In genomic region chr10:102758226-102758932, GRCh38 we compare ENCODE assay signal across 1 cellular context.
TF ChIP-seq lines count a peak whose summit lies in the region.

No MANE protein-coding gene starts in this region.

TF ChIP-seq in K562, 482 proteins besides CTCF, POLR2A, EP300 and RAD21 (continues in another document):
- TF ChIP-seq AFF4 (CRISPR knock-in tag; IDR thresholded peaks at IDR 0.05) (no peak), ZFX (CRISPR knock-in tag; IDR thresholded peaks at IDR 0.05) (no peak), RAD51 (IDR thresholded peaks at IDR 0.05; ENCODE audit: borderline replicate concordance, low read depth) (peak; percentile 11; the same call in 1 of the 2 replicates), HDAC2 (IDR thresholded peaks at IDR 0.05) (no peak), KDM1A (IDR thresholded peaks at IDR 0.05) (0 out of 4 replicates have a peak, but pooled peaks of 1 of the 2 experiments have one; percentile 11), JUN (IDR thresholded peaks at IDR 0.05; ENCODE audit: borderline replicate concordance, low read depth, low read length) (no peak), JUN (CRISPR knock-in tag; IDR thresholded peaks at IDR 0.05; ENCODE audit: borderline replicate concordance) (no peak), ZNF592 (IDR thresholded peaks at IDR 0.05) (no peak), IRF1 (CRISPR knock-in tag; IDR thresholded peaks at IDR 0.05; ENCODE audit: borderline replicate concordance) (no peak), HOXB6 (CRISPR knock-in tag; IDR thresholded peaks at IDR 0.05; ENCODE audit: borderline replicate concordance) (no peak), IRF9 (tag; IDR thresholded peaks at IDR 0.05) (no peak), SIN3B (IDR thresholded peaks at IDR 0.05; ENCODE audit: low read depth) (no peak), TAL1 (IDR thresholded peaks at IDR 0.05) (no peak), FOXA3 (CRISPR knock-in tag; conservative IDR thresholded peaks at IDR 0.05 in 1 of 2, IDR thresholded peaks at IDR 0.05 in 1 of 2) (no peak), MEF2A (IDR thresholded peaks at IDR 0.05; ENCODE audit: control insufficient read depth, low read depth, low read length) (no peak), ZNF507 (tag; conservative IDR thresholded peaks at IDR 0.05) (no peak), GATAD2B (IDR thresholded peaks at IDR 0.05; ENCODE audit: borderline replicate concordance) (no peak), ZNF197 (CRISPR knock-in tag; IDR thresholded peaks at IDR 0.05; ENCODE audit: low read depth) (no peak), TFAP4 (CRISPR knock-in tag; IDR thresholded peaks at IDR 0.05; ENCODE audit: borderline replicate concordance) (peak; percentile 18; the same call in 1 of the 2 replicates), YBX1 (IDR thresholded peaks at IDR 0.05) (no peak), USF2 (CRISPR knock-in tag; IDR thresholded peaks at IDR 0.05) (no peak), THRA (IDR thresholded peaks at IDR 0.05) (no peak), MEF2D (tag; conservative IDR thresholded peaks at IDR 0.05; ENCODE audit: low read depth) (no peak), TCF7L2 (IDR thresholded peaks at IDR 0.05; ENCODE audit: low read depth, low read length) (no peak), NFATC3 (IDR thresholded peaks at IDR 0.05) (no peak), NFE2L1 (tag; IDR thresholded peaks at IDR 0.05; ENCODE audit: borderline replicate concordance, low read depth) (no peak), COPS2 (conservative IDR thresholded peaks at IDR 0.05) (no peak), MITF (IDR thresholded peaks at IDR 0.05) (no peak), PREB (CRISPR knock-in tag; IDR thresholded peaks at IDR 0.05) (no peak), C11orf30 (IDR thresholded peaks at IDR 0.05; ENCODE audit: low read depth) (peak; percentile 22; the same call in 1 of the 2 replicates), BRF1 (IDR thresholded peaks at IDR 0.05; ENCODE audit: borderline replicate concordance, extremely low read depth, insufficient read length) (no peak), XRCC5 (IDR thresholded peaks at IDR 0.05; ENCODE audit: low read depth, low read length) (no peak), MIER1 (IDR thresholded peaks at IDR 0.05; ENCODE audit: low read depth) (no peak), CREB3 (tag; conservative IDR thresholded peaks at IDR 0.05; ENCODE audit: low read depth) (no peak), TGIF2 (CRISPR knock-in tag; IDR thresholded peaks at IDR 0.05) (no peak), MBD1 (CRISPR knock-in tag; IDR thresholded peaks at IDR 0.05) (no peak), RHOXF2B (CRISPR knock-in tag; conservative IDR thresholded peaks at IDR 0.05) (no peak), HMGXB4 (CRISPR knock-in tag; IDR thresholded peaks at IDR 0.05) (no peak), ZNF778 (CRISPR knock-in tag; IDR thresholded peaks at IDR 0.05) (no peak)
